Comparison of ENCODE assay signal across 19 cellular contexts in genomic region chr16:50257876-50258275, GRCh38. TPM values are rescaled to one million over a fixed set of nuclear protein-coding genes. Genes with fewer than 3 reads are reported as not detected.
A peak's percentile ranks its signal among the peaks of the same experiment; 100 is the strongest.
DNase-seq lines count a peak whose midpoint lies in the region; ATAC-seq and TF ChIP-seq lines count a peak whose summit lies in the region.
"Had no signal": no experiment of that assay in that cellular context is flagged by ENCODE, and none has a peak within 500 bp of the region (broad histone marks: within the 10 kb centered on the region; RNA-seq: fewer than 3 reads in every experiment).

No MANE protein-coding gene starts in this region.

- H3K9me3 ChIP-seq in endodermal cell (ENCODE audit: control insufficient read depth, low read length) (no peaks in the 10 kb centered on the region), upper lobe of right lung (no peaks in the 10 kb centered on the region)

- H3K4me3 ChIP-seq in endodermal cell (ENCODE audit: low read length), result no peak overlapping the region
- H3K4me3 ChIP-seq in upper lobe of right lung, result no peak overlapping the region
- H3K4me3 ChIP-seq: GM12878 had no signal

- H3K27ac Mint-ChIP-seq in activated naive CD4-positive, alpha-beta T cell treated with anti-CD3 and anti-CD28 coated beads, Interleukin-2, amount 10 ng/mL, durations not matched to agents 7 days and 5 days, result no peak overlapping the region
- H3K27ac Mint-ChIP-seq in activated naive CD4-positive, alpha-beta T cell treated with anti-CD3 and anti-CD28 coated beads for 36 hours, result no peak overlapping the region
- H3K27ac Mint-ChIP-seq in endodermal cell, result no peak overlapping the region
- H3K27ac Mint-ChIP-seq in naive thymus-derived CD8-positive, alpha-beta T cell, result peak overlapping the region in 1 of 10 donors; percentile 40
- H3K27ac Mint-ChIP-seq in activated CD8-positive, alpha-beta T cell treated with anti-CD3 and anti-CD28 coated beads for 36 hours, result no peak overlapping the region
- H3K27ac Mint-ChIP-seq: CD8-positive, alpha-beta memory T cell; H9 had no signal

- no peaks in the 10 kb centered on the region for H3K9me3 Mint-ChIP-seq in activated naive CD4-positive, alpha-beta T cell treated with anti-CD3 and anti-CD28 coated beads, Interleukin-2, amount 10 ng/mL, durations not matched to agents 7 days and 5 days
- H3K9me3 Mint-ChIP-seq in activated naive CD4-positive, alpha-beta T cell treated with anti-CD3 and anti-CD28 coated beads for 36 hours, result peaks cover 2% of the 10 kb centered on the region
- H3K9me3 Mint-ChIP-seq in endodermal cell, result peaks cover 2% of the 10 kb centered on the region
- H3K9me3 Mint-ChIP-seq in naive thymus-derived CD8-positive, alpha-beta T cell, result no peaks in the 10 kb centered on the region
- H3K9me3 Mint-ChIP-seq in activated CD8-positive, alpha-beta T cell treated with anti-CD3 and anti-CD28 coated beads for 36 hours, result no peaks in the 10 kb centered on the region
- H3K9me3 Mint-ChIP-seq: CD8-positive, alpha-beta memory T cell had no signal

- intact Hi-C loops in activated naive CD4-positive, alpha-beta T cell treated with anti-CD3 and anti-CD28 coated beads for 36 hours (cut with micrococcal nuclease), result no loop called here
- intact Hi-C loops in sciatic nerve (cut with DNase I), result no loop called here
- intact Hi-C loops in upper lobe of right lung (cut with DNase I), result no loop called here
- intact Hi-C loops in activated CD8-positive, alpha-beta T cell treated with anti-CD3 and anti-CD28 coated beads for 36 hours (cut with micrococcal nuclease), result no loop called here

- peaks cover 51% of the 10 kb centered on the region for H3K27me3 Mint-ChIP-seq in activated naive CD4-positive, alpha-beta T cell treated with anti-CD3 and anti-CD28 coated beads, Interleukin-2, amount 10 ng/mL, durations not matched to agents 7 days and 5 days
- peaks cover 3% of the 10 kb centered on the region for H3K27me3 Mint-ChIP-seq in activated naive CD4-positive, alpha-beta T cell treated with anti-CD3 and anti-CD28 coated beads for 36 hours (ENCODE audit: low read depth)
- H3K27me3 Mint-ChIP-seq in endodermal cell (ENCODE audit: insufficient read depth), result peaks cover 2% of the 10 kb centered on the region
- peaks cover 0 to 2% (median 0%) of the 10 kb centered on the region in 5 donors for H3K27me3 Mint-ChIP-seq in naive thymus-derived CD8-positive, alpha-beta T cell
- no peaks in the 10 kb centered on the region for H3K27me3 Mint-ChIP-seq in activated CD8-positive, alpha-beta T cell treated with anti-CD3 and anti-CD28 coated beads for 36 hours

- H3K27ac ChIP-seq in endodermal cell (ENCODE audit: low read depth, low read length) (no peak overlapping the region), upper lobe of right lung (no peak overlapping the region)

- H3K27me3 ChIP-seq in endodermal cell (ENCODE audit: control insufficient read depth, insufficient read depth, low read length, poor library complexity, severe bottlenecking) (no peaks in the 10 kb centered on the region), upper lobe of right lung (no peaks in the 10 kb centered on the region)

- TF ChIP-seq CTCF in endodermal cell (conservative IDR thresholded peaks at IDR 0.05) (no peak), upper lobe of right lung (IDR thresholded peaks at IDR 0.05) (no peak)
- TF ChIP-seq CTCF in activated CD8-positive, alpha-beta T cell treated with anti-CD3 and anti-CD28 coated beads for 36 hours (IDR thresholded peaks at IDR 0.05), result no peak

- CTCF ChIA-PET in activated naive CD4-positive, alpha-beta T cell treated with anti-CD3 and anti-CD28 coated beads, Interleukin-2, amount 10 ng/mL, durations not matched to agents 7 days and 5 days (lab: Charles Lee), result interaction anchor here (1.5 kb wide), 1 partner anchor 13 kb away, joined by 3 read pairs; no protein-coding TSS in a partner anchor
- CTCF ChIA-PET in activated naive CD4-positive, alpha-beta T cell treated with anti-CD3 and anti-CD28 coated beads for 36 hours (lab: Charles Lee), result interaction anchor here (0.6 to 1.6 kb wide), 3 partner anchors 47 to 234 kb away, joined by 4 to 5 read pairs (median 4); no protein-coding TSS in a partner anchor
- CTCF ChIA-PET in activated CD8-positive, alpha-beta T cell treated with anti-CD3 and anti-CD28 coated beads for 36 hours (lab: Charles Lee), result interaction anchor here (0.9 to 1.9 kb wide), 3 partner anchors 46 to 98 kb away, joined by 4 to 6 read pairs (median 6); no protein-coding TSS in a partner anchor

- H3K36me3 Mint-ChIP-seq in activated naive CD4-positive, alpha-beta T cell treated with anti-CD3 and anti-CD28 coated beads, Interleukin-2, amount 10 ng/mL, durations not matched to agents 7 days and 5 days, result no peaks in the 10 kb centered on the region
- no peaks in the 10 kb centered on the region for H3K36me3 Mint-ChIP-seq in activated naive CD4-positive, alpha-beta T cell treated with anti-CD3 and anti-CD28 coated beads for 36 hours (ENCODE audit: low read depth)
- H3K36me3 Mint-ChIP-seq in endodermal cell (ENCODE audit: low read depth), result peaks cover 5% of the 10 kb centered on the region
- peaks cover 0 to 2% (median 0%) of the 10 kb centered on the region in 3 donors for H3K36me3 Mint-ChIP-seq in naive thymus-derived CD8-positive, alpha-beta T cell
- H3K36me3 Mint-ChIP-seq in activated CD8-positive, alpha-beta T cell treated with anti-CD3 and anti-CD28 coated beads for 36 hours (ENCODE audit: low read depth), result no peaks in the 10 kb centered on the region
- H3K36me3 Mint-ChIP-seq: CD4-positive, CD25-positive, alpha-beta regulatory T cell; CD8-positive, alpha-beta memory T cell had no signal

- POLR2A ChIA-PET in naive thymus-derived CD8-positive, alpha-beta T cell (lab: Charles Lee), result interaction anchor here (1.7 to 2.2 kb wide), 3 partner anchors 11 to 17 kb away, joined by 5 to 7 read pairs (median 7); no protein-coding TSS in a partner anchor
- POLR2A ChIA-PET in activated CD8-positive, alpha-beta T cell treated with anti-CD3 and anti-CD28 coated beads for 36 hours (lab: Charles Lee), result interaction anchor here (1.1 to 1.4 kb wide), 4 partner anchors 9 to 13 kb away, joined by 3 read pairs; no protein-coding TSS in a partner anchor

- no peak overlapping the region for H3K9ac ChIP-seq in endodermal cell (ENCODE audit: extremely low read depth, low read length, poor library complexity, severe bottlenecking)

- ATAC-seq in sciatic nerve (no peak), upper lobe of right lung (no peak), HG02798 (IDR thresholded peaks at IDR 0.05; ENCODE audit: poor library complexity, unreplicated experiment) (no peak)
- ATAC-seq in naive thymus-derived CD8-positive, alpha-beta T cell, result no peak
- ATAC-seq in activated CD8-positive, alpha-beta T cell treated with anti-CD3 and anti-CD28 coated beads for 36 hours, result no peak
- ATAC-seq: GM12878 had no signal

- H3K4me1 Mint-ChIP-seq in activated naive CD4-positive, alpha-beta T cell treated with anti-CD3 and anti-CD28 coated beads, Interleukin-2, amount 10 ng/mL, durations not matched to agents 7 days and 5 days, result peaks cover 18% of the 10 kb centered on the region
- H3K4me1 Mint-ChIP-seq in activated naive CD4-positive, alpha-beta T cell treated with anti-CD3 and anti-CD28 coated beads for 36 hours (ENCODE audit: low read depth), result peaks cover 10% of the 10 kb centered on the region
- H3K4me1 Mint-ChIP-seq in endodermal cell, result peaks cover 16% of the 10 kb centered on the region
- H3K4me1 Mint-ChIP-seq in naive thymus-derived CD8-positive, alpha-beta T cell, result peaks cover 18 to 46% (median 29%) of the 10 kb centered on the region in 4 donors
- H3K4me1 Mint-ChIP-seq in activated CD8-positive, alpha-beta T cell treated with anti-CD3 and anti-CD28 coated beads for 36 hours (ENCODE audit: low read depth), result peaks cover 20% of the 10 kb centered on the region

- DNase-seq in activated naive CD4-positive, alpha-beta T cell treated with anti-CD3 and anti-CD28 coated beads, Interleukin-2, amount 10 ng/mL, durations not matched to agents 7 days and 5 days, result peak; percentile 4
- DNase-seq in activated naive CD4-positive, alpha-beta T cell treated with anti-CD3 and anti-CD28 coated beads for 36 hours, result no peak
- DNase-seq in endodermal cell (peak; percentile 17), sciatic nerve (ENCODE audit: low spot score) (peak; percentile 50), upper lobe of right lung (peak; percentile 23)
- DNase-seq in naive thymus-derived CD8-positive, alpha-beta T cell, result no peak
- DNase-seq in activated CD8-positive, alpha-beta T cell treated with anti-CD3 and anti-CD28 coated beads for 36 hours, result no peak
- DNase-seq: 8988T; C1 segment of cervical spinal cord; CD4-positive, CD25-positive, alpha-beta regulatory T cell; CD8-positive, alpha-beta memory T cell; COR-L47; DMS 273 treated with DMSO at 0.1 percent for 48 hours; DMS53; DND-41; EL; H9 had no signal

- H3K36me3 ChIP-seq in endodermal cell (ENCODE audit: control insufficient read depth, insufficient read depth, low read length) (no peaks in the 10 kb centered on the region), upper lobe of right lung (no peaks in the 10 kb centered on the region)

- peaks cover 4% of the 10 kb centered on the region for H3K4me1 ChIP-seq in endodermal cell (ENCODE audit: control insufficient read depth, insufficient read depth, low read length)
- H3K4me1 ChIP-seq in upper lobe of right lung, result peaks cover 16% of the 10 kb centered on the region

- 92 to 96% methylated on average over 6 to 9 of the region's 9 CpGs for WGBS in endodermal cell (ENCODE audit: insufficient coverage in 1 of 2, insufficient read length in 1 of 2), 2 experiments

- H3K4me3 Mint-ChIP-seq in activated naive CD4-positive, alpha-beta T cell treated with anti-CD3 and anti-CD28 coated beads, Interleukin-2, amount 10 ng/mL, durations not matched to agents 7 days and 5 days, result no peak overlapping the region
- H3K4me3 Mint-ChIP-seq in activated naive CD4-positive, alpha-beta T cell treated with anti-CD3 and anti-CD28 coated beads for 36 hours, result no peak overlapping the region
- H3K4me3 Mint-ChIP-seq in endodermal cell, result no peak overlapping the region
- no peak overlapping the region for H3K4me3 Mint-ChIP-seq in naive thymus-derived CD8-positive, alpha-beta T cell
- no peak overlapping the region for H3K4me3 Mint-ChIP-seq in activated CD8-positive, alpha-beta T cell treated with anti-CD3 and anti-CD28 coated beads for 36 hours
- H3K4me3 Mint-ChIP-seq: CD4-positive, CD25-positive, alpha-beta regulatory T cell; CD8-positive, alpha-beta memory T cell; H9 had no signal

RNA-seq across cellular contexts. Expression of gene ADCY7, which starts 8.5 kb away (rescaled TPM):
- 10 to 100 TPM; 73.4 to 89.6 TPM for total RNA-seq in activated naive CD4-positive, alpha-beta T cell treated with anti-CD3 and anti-CD28 coated beads for 36 hours
- 10 to 100 TPM; 30.1 to 37.2 TPM for total RNA-seq in endodermal cell
- 6.1 TPM for polyA plus RNA-seq in endodermal cell (2013, experiment 1 of 2)
- 5.2 TPM for polyA plus RNA-seq in endodermal cell (2013, experiment 2 of 2)
- total RNA-seq in sciatic nerve, result 39.4 TPM
- 88.1 TPM for total RNA-seq in upper lobe of right lung
- 100 to 1,000 TPM; 133 to 135 TPM for total RNA-seq in naive thymus-derived CD8-positive, alpha-beta T cell
- 10 to 100 TPM; 60.1 to 72.8 (median 64.6) TPM for polyA plus RNA-seq in naive thymus-derived CD8-positive, alpha-beta T cell
- total RNA-seq in activated CD8-positive, alpha-beta T cell treated with anti-CD3 and anti-CD28 coated beads for 36 hours, result 10 to 100 TPM; 89.9 to 92.1 TPM

Comparison
In these comparisons a context has a peak if more than half of its experiments do, and no peak if none do; other contexts are left out.
1. DNase-seq: peak in activated naive CD4-positive, alpha-beta T cell treated with anti-CD3 and anti-CD28 coated beads, Interleukin-2, amount 10 ng/mL, durations not matched to agents 7 days and 5 days (single experiment), endodermal cell (single experiment), sciatic nerve (single experiment) and upper lobe of right lung (single experiment); none in activated naive CD4-positive, alpha-beta T cell treated with anti-CD3 and anti-CD28 coated beads for 36 hours (single experiment), naive thymus-derived CD8-positive, alpha-beta T cell (0 of 10) and activated CD8-positive, alpha-beta T cell treated with anti-CD3 and anti-CD28 coated beads for 36 hours (single experiment).